16 cellular contexts compared by ENCODE assay signal in the genomic region with DNA sequence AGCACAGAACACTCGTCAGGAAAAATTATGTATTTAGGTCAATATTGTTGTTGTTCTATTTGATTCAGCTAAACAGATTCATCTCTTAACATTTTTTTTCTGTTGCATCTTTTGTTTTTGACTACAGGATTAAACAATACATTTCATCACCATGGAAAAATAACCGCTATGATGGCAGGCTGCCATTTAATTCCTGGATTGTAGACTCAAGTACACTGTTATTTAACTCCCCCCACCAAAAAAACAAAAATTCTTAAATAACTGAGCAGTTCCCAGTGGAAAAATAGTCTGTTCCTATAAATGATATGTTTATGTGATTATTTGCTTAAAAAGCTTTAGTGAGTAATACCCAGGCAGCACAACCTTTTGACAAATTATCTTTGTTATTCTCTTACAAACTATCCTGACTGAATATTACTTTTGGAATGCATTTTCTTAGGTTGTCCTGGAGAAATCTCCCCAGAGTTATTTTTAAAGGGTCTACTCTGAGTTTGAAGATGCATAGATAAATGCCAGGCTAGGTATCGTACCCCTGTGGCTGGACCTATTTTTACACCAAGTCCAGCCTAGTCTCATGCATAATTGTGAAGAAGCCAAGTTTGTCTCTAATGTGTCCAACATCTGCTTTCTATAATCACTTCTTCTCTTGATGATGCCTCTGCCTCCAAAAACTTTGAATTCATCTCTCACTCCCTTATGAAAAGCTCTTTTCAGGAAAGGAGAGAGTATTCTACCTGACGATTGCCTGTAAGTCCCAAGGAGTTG. TPM values are rescaled to one million over a fixed set of nuclear protein-coding genes. Genes with fewer than 3 reads are reported as not detected.
DNase-seq lines count a peak whose midpoint lies in the region; ATAC-seq and TF ChIP-seq lines count a peak whose summit lies in the region.
"Had no signal": no experiment of that assay in that cellular context is flagged by ENCODE, and none has a peak within 500 bp of the region (broad histone marks: within the 10 kb centered on the region; RNA-seq: fewer than 3 reads in every experiment).

No MANE protein-coding gene starts in this region.

- no peaks in the 10 kb centered on the region for H3K9me3 Mint-ChIP-seq in activated T-cell treated with anti-CD3 and anti-CD28 coated beads, Interleukin-2, amount 50 U/mL, for 4 hours
- H3K9me3 Mint-ChIP-seq: activated naive CD8-positive, alpha-beta T cell treated with anti-CD3 and anti-CD28 coated beads, Interleukin-2, amount 50 U/mL, for 24 hours; H9; T-helper 1 cell treated with Interleukin-12 subunit alpha and Interleukin-12 subunit beta and Interleukin-4 antibody, amounts not matched to agents 30 μg/mL and 1 μg/mL, for 36 hours had no signal

- intact Hi-C loops in sigmoid colon (cut with DNase I), result no loop called here

- 56 to 73% methylated on average over 4 of the region's 4 CpGs for WGBS in sigmoid colon, 2 donors

- no peaks in the 10 kb centered on the region for H3K4me1 Mint-ChIP-seq in activated T-cell treated with anti-CD3 and anti-CD28 coated beads, Interleukin-2, amount 50 U/mL, for 4 hours (ENCODE audit: low read depth)
- H3K4me1 Mint-ChIP-seq: activated naive CD8-positive, alpha-beta T cell treated with anti-CD3 and anti-CD28 coated beads, Interleukin-2, amount 50 U/mL, for 24 hours; H9 had no signal

- no peak for ATAC-seq in GM21529 (IDR thresholded peaks at IDR 0.05; ENCODE audit: unreplicated experiment)
- ATAC-seq in activated T-cell treated with anti-CD3 and anti-CD28 coated beads, Interleukin-2, amount 50 U/mL, for 4 hours, result no peak
- ATAC-seq: activated CD8-positive, alpha-beta T cell treated with anti-CD3 and anti-CD28 coated beads, Interleukin-2, amount 10 ng/mL, durations not matched to agents 7 days and 5 days; activated naive CD8-positive, alpha-beta T cell treated with anti-CD3 and anti-CD28 coated beads, Interleukin-2, amount 50 U/mL, for 24 hours had no signal

- no peaks in the 10 kb centered on the region for H3K27me3 Mint-ChIP-seq in activated T-cell treated with anti-CD3 and anti-CD28 coated beads, Interleukin-2, amount 50 U/mL, for 4 hours (ENCODE audit: low read depth)

- peak overlapping the region in 1 of 4 donors; percentile 55 for H3K27ac ChIP-seq in sigmoid colon
- H3K27ac ChIP-seq: parathyroid adenoma, tibial artery had no signal

- TF ChIP-seq CTCF in HFF-Myc (IDR thresholded peaks at IDR 0.05; ENCODE audit: low read depth, low read length, missing control alignments) (no peak), fibroblast of mammary gland (conservative IDR thresholded peaks at IDR 0.05; ENCODE audit: control insufficient read depth, insufficient read depth, low read depth, low read length) (no peak), sigmoid colon (IDR thresholded peaks at IDR 0.05) (no peak)

- no peaks in the 10 kb centered on the region for H3K36me3 ChIP-seq in sigmoid colon
- H3K36me3 ChIP-seq: tibial artery had no signal

- DNase-seq in HFF-Myc (ENCODE audit: extremely low read depth, low read depth) (peak; percentile 87), RPMI7951 (ENCODE audit: low read depth) (peak; percentile 45), fibroblast of mammary gland (ENCODE audit: low read depth) (peak; percentile 88), sigmoid colon (peak; percentile 57), G401 (ENCODE audit: low spot score) (no peak)
- no peak for DNase-seq in activated T-cell treated with anti-CD3 and anti-CD28 coated beads, Interleukin-2, amount 50 U/mL, for 4 hours
- DNase-seq: activated CD8-positive, alpha-beta T cell treated with anti-CD3 and anti-CD28 coated beads, Interleukin-2, amount 10 ng/mL, durations not matched to agents 7 days and 5 days; activated naive CD8-positive, alpha-beta T cell treated with anti-CD3 and anti-CD28 coated beads, Interleukin-2, amount 50 U/mL, for 24 hours; DMS79; H9; left cardiac atrium; tibial artery had no signal

- in situ Hi-C loops in G401 (cut with HindIII; ENCODE audit: low sequenced_read_pairs), result no loop called here

- H3K9me3 ChIP-seq in sigmoid colon, result no peaks in the 10 kb centered on the region
- H3K9me3 ChIP-seq: tibial artery had no signal

- no peak for TF ChIP-seq POLR2A in sigmoid colon (IDR thresholded peaks at IDR 0.05)

- TF ChIP-seq EP300 in sigmoid colon (IDR thresholded peaks at IDR 0.05), result no peak

- no peak overlapping the region for H3K4me3 ChIP-seq in HFF-Myc (replicated peaks; ENCODE audit: low read depth, low read length)
- H3K4me3 ChIP-seq in fibroblast of mammary gland (ENCODE audit: control insufficient read depth, low read depth, low read length), result no peak overlapping the region
- no peak overlapping the region for H3K4me3 ChIP-seq in sigmoid colon
- H3K4me3 ChIP-seq: tibial artery had no signal

- no peaks in the 10 kb centered on the region for H3K27me3 ChIP-seq in sigmoid colon
- H3K27me3 ChIP-seq: tibial artery had no signal

- H3K4me1 ChIP-seq in sigmoid colon, result peaks cover 0 to 11% (median 6%) of the 10 kb centered on the region in 4 donors
- H3K4me1 ChIP-seq: parathyroid adenoma had no signal

- H3K4me3 Mint-ChIP-seq in activated T-cell treated with anti-CD3 and anti-CD28 coated beads, Interleukin-2, amount 50 U/mL, for 4 hours, result no peak overlapping the region
- H3K4me3 Mint-ChIP-seq: activated CD8-positive, alpha-beta T cell treated with anti-CD3 and anti-CD28 coated beads, Interleukin-2, amount 10 ng/mL, durations not matched to agents 7 days and 5 days; activated naive CD8-positive, alpha-beta T cell treated with anti-CD3 and anti-CD28 coated beads, Interleukin-2, amount 50 U/mL, for 24 hours; H9; T-helper 1 cell treated with Interleukin-12 subunit alpha and Interleukin-12 subunit beta and Interleukin-4 antibody, amounts not matched to agents 30 μg/mL and 1 μg/mL, for 36 hours had no signal

- H3K36me3 Mint-ChIP-seq in activated T-cell treated with anti-CD3 and anti-CD28 coated beads, Interleukin-2, amount 50 U/mL, for 4 hours (ENCODE audit: insufficient read depth), result no peaks in the 10 kb centered on the region

RNA-seq across cellular contexts. Expression of gene KERA, which starts 3.7 kb away (rescaled TPM):
- total RNA-seq in RPMI7951 (2014; rRNA removed; shearing (Covaris generic)), result not detected in 2 replicates
- total RNA-seq in sigmoid colon, result not detected
- polyA plus RNA-seq in sigmoid colon, result not detected
- total RNA-seq in activated T-cell treated with anti-CD3 and anti-CD28 coated beads, Interleukin-2, amount 50 U/mL, for 4 hours, result not detected
- total RNA-seq in G401 (2014; rRNA removed; shearing (Covaris generic)), result not detected in 2 replicates
- total RNA-seq: activated CD8-positive, alpha-beta T cell treated with anti-CD3 and anti-CD28 coated beads, Interleukin-2, amount 10 ng/mL, durations not matched to agents 7 days and 5 days; H9; left cardiac atrium had no signal
- polyA plus RNA-seq: esophagus had no signal

RNA-seq across cellular contexts. Expression of gene EPYC, which starts 49.4 kb away (rescaled TPM):
- not detected in 2 replicates for total RNA-seq in RPMI7951 (2014; rRNA removed; shearing (Covaris generic))
- total RNA-seq in sigmoid colon, result not detected
- under 1 TPM in 1 of 3 donors, not detected in 2; 0.09 TPM for polyA plus RNA-seq in sigmoid colon
- total RNA-seq in activated T-cell treated with anti-CD3 and anti-CD28 coated beads, Interleukin-2, amount 50 U/mL, for 4 hours, result not detected
- not detected in 2 replicates for total RNA-seq in G401 (2014; rRNA removed; shearing (Covaris generic))
- total RNA-seq: activated CD8-positive, alpha-beta T cell treated with anti-CD3 and anti-CD28 coated beads, Interleukin-2, amount 10 ng/mL, durations not matched to agents 7 days and 5 days; H9; left cardiac atrium had no signal
- polyA plus RNA-seq: esophagus had no signal

RNA-seq across cellular contexts. Expression of gene LUM, which starts 57.2 kb away (rescaled TPM):
- 56.5 and 102 TPM in 2 replicates for total RNA-seq in RPMI7951 (2014; rRNA removed; shearing (Covaris generic))
- 100 to 1,000 TPM in 3 of 4 donors, 10 to 100 TPM in 1; 85.2 to 363 (median 139) TPM for total RNA-seq in sigmoid colon
- 10 to 100 TPM; 16.6 to 88.4 (median 44.4) TPM for polyA plus RNA-seq in sigmoid colon
- total RNA-seq in activated T-cell treated with anti-CD3 and anti-CD28 coated beads, Interleukin-2, amount 50 U/mL, for 4 hours, result under 1 TPM; 0.14 to 0.35 (median 0.32) TPM
- not detected in 2 replicates for total RNA-seq in G401 (2014; rRNA removed; shearing (Covaris generic))
- total RNA-seq: activated CD8-positive, alpha-beta T cell treated with anti-CD3 and anti-CD28 coated beads, Interleukin-2, amount 10 ng/mL, durations not matched to agents 7 days and 5 days; H9 had no signal

Comparison
In these comparisons a context has a peak if more than half of its experiments do, and no peak if none do; other contexts are left out.
1. DNase-seq: peak in HFF-Myc (single experiment), RPMI7951 (single experiment), fibroblast of mammary gland (single experiment) and sigmoid colon (single experiment); none in activated T-cell treated with anti-CD3 and anti-CD28 coated beads, Interleukin-2, amount 50 U/mL, for 4 hours (single experiment) and G401 (single experiment).
2. RNA of gene LUM, which starts 57.2 kb away (total RNA-seq): 85.2 to 363 TPM in sigmoid colon and 56.5 to 102 TPM in RPMI7951; 0.14 to 0.35 TPM in activated T-cell treated with anti-CD3 and anti-CD28 coated beads, Interleukin-2, amount 50 U/mL, for 4 hours and not detected in G401; every median in the first group is over 10 times any median in the second.